In the genomic region with DNA sequence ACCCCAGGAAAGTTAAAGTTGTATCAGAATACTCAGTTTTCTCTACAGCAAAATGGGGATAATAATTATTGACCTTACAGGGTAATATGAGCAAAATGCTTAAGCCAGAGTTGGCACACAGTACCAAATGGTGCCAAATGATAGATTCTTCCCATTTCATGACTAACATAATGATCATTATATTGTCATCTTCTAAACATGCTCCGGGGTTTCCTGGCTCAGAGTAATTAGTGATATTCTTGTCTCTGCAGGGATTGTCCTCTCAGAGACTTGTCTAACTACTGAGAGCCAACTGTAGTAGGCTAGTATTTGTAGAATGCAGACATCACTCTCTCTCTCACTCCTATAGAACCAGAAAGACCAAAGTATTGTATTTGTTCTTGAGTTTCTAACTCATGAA, we compare ENCODE assay signal across 17 cellular contexts. TPM values are rescaled to one million over a fixed set of nuclear protein-coding genes. Genes with fewer than 3 reads are reported as not detected.
DNase-seq lines count a peak whose midpoint lies in the region; ATAC-seq and TF ChIP-seq lines count a peak whose summit lies in the region.
"Had no signal": no experiment of that assay in that cellular context is flagged by ENCODE, and none has a peak within 500 bp of the region (broad histone marks: within the 10 kb centered on the region; RNA-seq: fewer than 3 reads in every experiment).

No MANE protein-coding gene starts in this region.

- H3K36me3 Mint-ChIP-seq in WTC11, result no peaks in the 10 kb centered on the region
- H3K36me3 Mint-ChIP-seq: CD8-positive, alpha-beta T cell had no signal

- no peak overlapping the region for H2AFZ ChIP-seq in mammary epithelial cell (ENCODE audit: low read depth, low read length)

- H3K27ac ChIP-seq in mammary epithelial cell (ENCODE audit: insufficient read depth, low read depth, low read length) (no peak overlapping the region), breast epithelium (no peak overlapping the region)
- H3K27ac ChIP-seq: 22Rv1; A549; BLaER1 treated with 17β-estradiol and CSF1 and Interleukin-3, amounts not matched to agents 10 nM and 100 nM; C4-2B had no signal

- WGBS in mammary epithelial cell (ENCODE audit: low coverage, missing lambda C conversion rate), result 0% methylated on average over 1 of the region's 1 CpG

- H3K4me3 ChIP-seq in mammary epithelial cell (replicated peaks in 1 of 3; ENCODE audit: insufficient read depth in 1 of 3, low read depth in 2 of 3, low read length in 3 of 3) (no peak overlapping the region), breast epithelium (no peak overlapping the region), epithelial cell of esophagus (ENCODE audit: low read length) (no peak overlapping the region)
- H3K4me3 ChIP-seq: A549; BLaER1 treated with 17β-estradiol and CSF1 and Interleukin-3, amounts not matched to agents 10 nM and 100 nM had no signal

- no peak overlapping the region for H3K4me3 Mint-ChIP-seq in WTC11
- H3K4me3 Mint-ChIP-seq: B cell; CD4-positive, alpha-beta T cell; CD8-positive, alpha-beta T cell had no signal

- POLR2A ChIA-PET in WTC11 (lab: Charles Lee), result no interaction called here

- peak; percentile 55 for DNase-seq in mammary epithelial cell
- DNase-seq in breast epithelium (ENCODE audit: low spot score in 2 of 2), result no peak
- DNase-seq in epithelial cell of esophagus (ENCODE audit: low read depth), result peak; percentile 59
- DNase-seq in WTC11 (ENCODE audit: low spot score), result no peak
- DNase-seq: AML-193; Caco-2; Calu3; CD4-positive, alpha-beta T cell; CD8-positive, alpha-beta T cell; DMS79 treated with DMSO at 0.1 percent for 48 hours; GF-D8 had no signal

- intact Hi-C loops in mammary epithelial cell (cut with micrococcal nuclease), result no loop called here
- intact Hi-C loops in breast epithelium (cut with DNase I; ENCODE audit: low total_unique reads), result no loop called here

- H3K9me3 Mint-ChIP-seq in WTC11, result peaks cover 3% of the 10 kb centered on the region
- H3K9me3 Mint-ChIP-seq: CD4-positive, alpha-beta T cell; CD8-positive, alpha-beta T cell had no signal

- H3K36me3 ChIP-seq in mammary epithelial cell (ENCODE audit: insufficient read depth, low read length) (no peaks in the 10 kb centered on the region), breast epithelium (no peaks in the 10 kb centered on the region)
- H3K36me3 ChIP-seq: BLaER1 treated with 17β-estradiol and CSF1 and Interleukin-3, amounts not matched to agents 10 nM and 100 nM had no signal

- no peaks in the 10 kb centered on the region for H3K4me1 Mint-ChIP-seq in WTC11
- H3K4me1 Mint-ChIP-seq: B cell had no signal

- CTCF ChIA-PET in mammary epithelial cell (lab: Charles Lee; ENCODE audit: low non-redundant PET) (no interaction called here), WTC11 (lab: Charles Lee) (no interaction called here)

- TF ChIP-seq CTCF in mammary epithelial cell (conservative IDR thresholded peaks at IDR 0.05 in 1 of 2, IDR thresholded peaks at IDR 0.05 in 1 of 2; ENCODE audit: extremely low read depth in 1 of 2, insufficient read depth in 1 of 2, low read depth in 1 of 2, low read length in 2 of 2) (no peak), breast epithelium (IDR thresholded peaks at IDR 0.05) (no peak), epithelial cell of esophagus (IDR thresholded peaks at IDR 0.05; ENCODE audit: insufficient read depth, low read depth, low read length, missing control alignments) (no peak), WTC11 (IDR thresholded peaks at IDR 0.05) (no peak)

- BruUV-seq in mammary epithelial cell (replicated peaks; lab: Mats Ljungman, UMichigan), result no TSS peak

- no peaks in the 10 kb centered on the region for H3K27me3 ChIP-seq in mammary epithelial cell (ENCODE audit: insufficient read depth, low read length)
- no peaks in the 10 kb centered on the region for H3K27me3 ChIP-seq in breast epithelium
- H3K27me3 ChIP-seq: BLaER1 treated with 17β-estradiol and CSF1 and Interleukin-3, amounts not matched to agents 10 nM and 100 nM had no signal

- ATAC-seq in WTC11 (no peak), esophagus mucosa (no peak)
- ATAC-seq: A549; CD8-positive, alpha-beta T cell had no signal

- H3K9ac ChIP-seq in mammary epithelial cell (ENCODE audit: insufficient read depth, low read length), result no peak overlapping the region
- H3K9ac ChIP-seq: BLaER1 treated with 17β-estradiol and CSF1 and Interleukin-3, amounts not matched to agents 10 nM and 100 nM had no signal

- H3K27ac Mint-ChIP-seq in WTC11, result no peak overlapping the region
- H3K27ac Mint-ChIP-seq: B cell; CD4-positive, alpha-beta T cell; CD8-positive, alpha-beta T cell had no signal

- no peak overlapping the region for H3K4me2 ChIP-seq in mammary epithelial cell (ENCODE audit: insufficient read depth, low read depth, low read length)
- H3K4me2 ChIP-seq: A549; BLaER1 treated with 17β-estradiol and CSF1 and Interleukin-3, amounts not matched to agents 10 nM and 100 nM had no signal

- in situ Hi-C loops in mammary epithelial cell (cut with MboI; ENCODE audit: low sequenced_read_pairs in 2 of 2), result no loop called here

- H3K9me3 ChIP-seq in mammary epithelial cell (replicated peaks; ENCODE audit: insufficient read depth, low read length) (no peaks in the 10 kb centered on the region), breast epithelium (no peaks in the 10 kb centered on the region)
- H3K9me3 ChIP-seq: A549; BLaER1 treated with 17β-estradiol and CSF1 and Interleukin-3, amounts not matched to agents 10 nM and 100 nM; Caco-2 had no signal

- no peaks in the 10 kb centered on the region for H3K27me3 Mint-ChIP-seq in WTC11 (ENCODE audit: low read depth)
- H3K27me3 Mint-ChIP-seq: B cell; CD4-positive, alpha-beta T cell had no signal

- H4K20me1 ChIP-seq in mammary epithelial cell (ENCODE audit: insufficient read depth, low read length), result no peaks in the 10 kb centered on the region
- H4K20me1 ChIP-seq: BLaER1 treated with 17β-estradiol and CSF1 and Interleukin-3, amounts not matched to agents 10 nM and 100 nM had no signal

- no peak for TF ChIP-seq POLR2A in breast epithelium (IDR thresholded peaks at IDR 0.05)

- dilution Hi-C loops in mammary epithelial cell (cut with HindIII; ENCODE audit: low sequenced_read_pairs), result no loop called here

- H3K4me1 ChIP-seq in mammary epithelial cell (ENCODE audit: insufficient read depth, low read length) (no peaks in the 10 kb centered on the region), breast epithelium (no peaks in the 10 kb centered on the region)
- H3K4me1 ChIP-seq: A549, Caco-2 had no signal

- H3K79me2 ChIP-seq in mammary epithelial cell (ENCODE audit: insufficient read depth, low read length), result no peaks in the 10 kb centered on the region

TF ChIP-seq in WTC11, 78 proteins besides CTCF, POLR2A, EP300 and RAD21 (continues in another document):
- TF ChIP-seq SMAD3 (CRISPR knock-in tag; IDR thresholded peaks at IDR 0.05; ENCODE audit: borderline replicate concordance) (no peak), NR2C2 (CRISPR knock-in tag; IDR thresholded peaks at IDR 0.05) (no peak), HMGA2 (CRISPR knock-in tag; IDR thresholded peaks at IDR 0.05) (no peak), CREM (CRISPR knock-in tag; IDR thresholded peaks at IDR 0.05) (no peak)
- TF ChIP-seq, protein P1, sequence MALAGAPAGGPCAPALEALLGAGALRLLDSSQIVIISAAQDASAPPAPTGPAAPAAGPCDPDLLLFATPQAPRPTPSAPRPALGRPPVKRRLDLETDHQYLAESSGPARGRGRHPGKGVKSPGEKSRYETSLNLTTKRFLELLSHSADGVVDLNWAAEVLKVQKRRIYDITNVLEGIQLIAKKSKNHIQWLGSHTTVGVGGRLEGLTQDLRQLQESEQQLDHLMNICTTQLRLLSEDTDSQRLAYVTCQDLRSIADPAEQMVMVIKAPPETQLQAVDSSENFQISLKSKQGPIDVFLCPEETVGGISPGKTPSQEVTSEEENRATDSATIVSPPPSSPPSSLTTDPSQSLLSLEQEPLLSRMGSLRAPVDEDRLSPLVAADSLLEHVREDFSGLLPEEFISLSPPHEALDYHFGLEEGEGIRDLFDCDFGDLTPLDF (CRISPR knock-in tag; IDR thresholded peaks at IDR 0.05), result no peak
- TF ChIP-seq, protein P2, sequence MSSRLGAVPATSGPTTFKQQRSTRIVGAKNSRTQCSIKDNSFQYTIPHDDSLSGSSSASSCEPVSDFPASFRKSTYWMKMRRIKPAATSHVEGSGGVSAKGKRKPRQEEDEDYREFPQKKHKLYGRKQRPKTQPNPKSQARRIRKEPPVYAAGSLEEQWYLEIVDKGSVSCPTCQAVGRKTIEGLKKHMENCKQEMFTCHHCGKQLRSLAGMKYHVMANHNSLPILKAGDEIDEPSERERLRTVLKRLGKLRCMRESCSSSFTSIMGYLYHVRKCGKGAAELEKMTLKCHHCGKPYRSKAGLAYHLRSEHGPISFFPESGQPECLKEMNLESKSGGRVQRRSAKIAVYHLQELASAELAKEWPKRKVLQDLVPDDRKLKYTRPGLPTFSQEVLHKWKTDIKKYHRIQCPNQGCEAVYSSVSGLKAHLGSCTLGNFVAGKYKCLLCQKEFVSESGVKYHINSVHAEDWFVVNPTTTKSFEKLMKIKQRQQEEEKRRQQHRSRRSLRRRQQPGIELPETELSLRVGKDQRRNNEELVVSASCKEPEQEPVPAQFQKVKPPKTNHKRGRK (CRISPR knock-in tag; IDR thresholded peaks at IDR 0.05; ENCODE audit: borderline replicate concordance), result no peak
- TF ChIP-seq, protein P3, sequence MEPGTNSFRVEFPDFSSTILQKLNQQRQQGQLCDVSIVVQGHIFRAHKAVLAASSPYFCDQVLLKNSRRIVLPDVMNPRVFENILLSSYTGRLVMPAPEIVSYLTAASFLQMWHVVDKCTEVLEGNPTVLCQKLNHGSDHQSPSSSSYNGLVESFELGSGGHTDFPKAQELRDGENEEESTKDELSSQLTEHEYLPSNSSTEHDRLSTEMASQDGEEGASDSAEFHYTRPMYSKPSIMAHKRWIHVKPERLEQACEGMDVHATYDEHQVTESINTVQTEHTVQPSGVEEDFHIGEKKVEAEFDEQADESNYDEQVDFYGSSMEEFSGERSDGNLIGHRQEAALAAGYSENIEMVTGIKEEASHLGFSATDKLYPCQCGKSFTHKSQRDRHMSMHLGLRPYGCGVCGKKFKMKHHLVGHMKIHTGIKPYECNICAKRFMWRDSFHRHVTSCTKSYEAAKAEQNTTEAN (CRISPR knock-in tag; IDR thresholded peaks at IDR 0.05), result no peak
- TF ChIP-seq, protein P4, sequence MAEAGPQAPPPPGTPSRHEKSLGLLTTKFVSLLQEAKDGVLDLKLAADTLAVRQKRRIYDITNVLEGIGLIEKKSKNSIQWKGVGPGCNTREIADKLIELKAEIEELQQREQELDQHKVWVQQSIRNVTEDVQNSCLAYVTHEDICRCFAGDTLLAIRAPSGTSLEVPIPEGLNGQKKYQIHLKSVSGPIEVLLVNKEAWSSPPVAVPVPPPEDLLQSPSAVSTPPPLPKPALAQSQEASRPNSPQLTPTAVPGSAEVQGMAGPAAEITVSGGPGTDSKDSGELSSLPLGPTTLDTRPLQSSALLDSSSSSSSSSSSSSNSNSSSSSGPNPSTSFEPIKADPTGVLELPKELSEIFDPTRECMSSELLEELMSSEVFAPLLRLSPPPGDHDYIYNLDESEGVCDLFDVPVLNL (CRISPR knock-in tag; IDR thresholded peaks at IDR 0.05; ENCODE audit: borderline replicate concordance, low read depth), result no peak

RNA-seq across cellular contexts. Expression of gene PPP2R2B, which starts 25.2 kb away (rescaled TPM):
- total RNA-seq in mammary epithelial cell (1 to 10 TPM; 1.0 to 2.8 TPM), breast epithelium (1 to 10 TPM in 2 of 3 donors, under 1 TPM in 1; 0.33 to 1.8 (median 1.6) TPM), WTC11 (2021) (12.7 to 20.3 TPM (median 13.2 TPM) in 3 replicates), esophagus mucosa (0.76 TPM)
- 0.18 TPM for polyA plus RNA-seq in mammary epithelial cell
- not detected for polyA minus RNA-seq in mammary epithelial cell
- total RNA-seq: B cell, Calu3 had no signal
- polyA plus RNA-seq: A549 had no signal

Comparison
In these comparisons a context has a peak if more than half of its experiments do, and no peak if none do; other contexts are left out.
1. DNase-seq: peak in mammary epithelial cell (single experiment) and epithelial cell of esophagus (single experiment); none in breast epithelium (0 of 2) and WTC11 (single experiment).